Comparison of ENCODE assay signal across 31 cellular contexts in the genomic region with DNA sequence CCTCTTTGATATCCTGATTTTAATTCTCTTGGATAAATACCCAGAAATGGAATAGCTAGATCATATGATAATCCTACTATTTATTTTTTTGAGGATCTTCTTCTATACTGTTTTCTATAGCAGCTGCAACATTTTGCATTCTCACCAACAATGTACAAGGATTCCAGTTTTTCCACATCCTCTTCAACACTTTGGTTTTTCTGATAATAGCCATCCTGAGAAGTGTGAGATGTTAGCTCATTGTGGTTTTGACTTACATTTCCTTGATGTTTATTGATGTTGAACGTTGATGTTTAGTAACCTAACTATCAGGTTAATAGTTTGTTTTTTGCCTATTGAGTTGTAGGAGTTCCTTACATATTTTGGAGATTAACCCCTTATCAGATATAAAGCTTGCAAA.
"Had no signal": no experiment of that assay in that cellular context is flagged by ENCODE, and none has a peak within 500 bp of the region (broad histone marks: within the 10 kb centered on the region; RNA-seq: fewer than 3 reads in every experiment).

No MANE protein-coding gene starts in this region.

- H3K9me3 ChIP-seq: body of pancreas, gastrocnemius medialis, pancreas, prostate gland, vagina had no signal

- H3K27me3 Mint-ChIP-seq: naive B cell; stimulated activated naive CD8-positive, alpha-beta T cell treated with anti-CD3 and anti-CD28 coated beads, Interleukin-15, amount 100 ng/mL, for 72 hours had no signal

- ATAC-seq: body of pancreas; gastrocnemius medialis; left colon; pancreas; stimulated activated memory B cell treated with anti-CD40 and anti-IgM and Interleukin-4, amounts not matched to agents 10 μg/mL and 1 μg/mL and 100 μg/mL, for 72 hours; stimulated activated naive CD8-positive, alpha-beta T cell treated with anti-CD3 and anti-CD28 coated beads, Interleukin-15, amount 100 ng/mL, for 72 hours; T-cell had no signal

- H3K9me3 Mint-ChIP-seq: neural crest cell had no signal

- H3K27ac ChIP-seq: adrenal gland, body of pancreas, coronary artery, dorsolateral prefrontal cortex, gastrocnemius medialis, hepatocyte, pancreas, prostate gland, sigmoid colon, upper lobe of left lung, vagina had no signal

- H3K4me3 Mint-ChIP-seq: naive B cell; neural crest cell; stimulated activated memory B cell treated with anti-CD40 and anti-IgM and Interleukin-4, amounts not matched to agents 10 μg/mL and 1 μg/mL and 100 μg/mL, for 72 hours; stimulated activated naive CD8-positive, alpha-beta T cell treated with anti-CD3 and anti-CD28 coated beads, Interleukin-15, amount 100 ng/mL, for 72 hours; T-cell had no signal

- DNase-seq: activated CD4-positive, alpha-beta T cell treated with anti-CD3 and anti-CD28 coated beads for 48 hours; activated effector memory CD4-positive, alpha-beta T cell treated with anti-CD3 and anti-CD28 coated beads, Interleukin-2, amount 50 U/mL, for 16 hours; activated naive CD4-positive, alpha-beta T cell treated with anti-CD3 and anti-CD28 coated beads, Interleukin-2, amount 50 U/mL, for 16 hours; adrenal gland; aorta; body of pancreas; dorsolateral prefrontal cortex; effector memory CD4-positive, alpha-beta T cell; erythroblast; gastrocnemius medialis; kidney; left colon; mammary epithelial cell; naive B cell; nucleus accumbens; pancreas; sigmoid colon; small intestine; stimulated activated CD4-positive, alpha-beta T cell treated with anti-CD3 and anti-CD28 coated beads, Interleukin-4, amount 100 ng/mL, for 24 hours; stimulated activated naive CD8-positive, alpha-beta T cell treated with anti-CD3 and anti-CD28 coated beads, Interleukin-15, amount 100 ng/mL, for 72 hours; substantia nigra; T-cell; T-helper 9 cell; upper lobe of left lung had no signal

- H3K36me3 ChIP-seq: adrenal gland, gastrocnemius medialis, pancreas, prostate gland, sigmoid colon, upper lobe of left lung, vagina had no signal

- H3K36me3 Mint-ChIP-seq: naive B cell; stimulated activated memory B cell treated with anti-CD40 and anti-IgM and Interleukin-4, amounts not matched to agents 10 μg/mL and 1 μg/mL and 100 μg/mL, for 72 hours; T-cell had no signal

- H3K4me1 Mint-ChIP-seq: naive B cell; neural crest cell; stimulated activated memory B cell treated with anti-CD40 and anti-IgM and Interleukin-4, amounts not matched to agents 10 μg/mL and 1 μg/mL and 100 μg/mL, for 72 hours had no signal

- H3K27ac Mint-ChIP-seq: naive B cell; stimulated activated memory B cell treated with anti-CD40 and anti-IgM and Interleukin-4, amounts not matched to agents 10 μg/mL and 1 μg/mL and 100 μg/mL, for 72 hours; stimulated activated naive CD8-positive, alpha-beta T cell treated with anti-CD3 and anti-CD28 coated beads, Interleukin-15, amount 100 ng/mL, for 72 hours had no signal

- H3K4me2 ChIP-seq: hepatocyte had no signal

- H3K4me1 ChIP-seq: adrenal gland, body of pancreas, gastrocnemius medialis, prostate gland, sigmoid colon, upper lobe of left lung, vagina had no signal

- FAIRE-seq: pancreas, small intestine, TTC549 had no signal

- H3K27me3 ChIP-seq: body of pancreas, dorsolateral prefrontal cortex, gastrocnemius medialis, hepatocyte, pancreas, sigmoid colon, upper lobe of left lung, vagina had no signal

- H3K4me3 ChIP-seq: adrenal gland, body of pancreas, coronary artery, dorsolateral prefrontal cortex, gastrocnemius medialis, hepatocyte, pancreas, prostate gland, sigmoid colon, upper lobe of left lung, vagina had no signal
